In the genomic region with DNA sequence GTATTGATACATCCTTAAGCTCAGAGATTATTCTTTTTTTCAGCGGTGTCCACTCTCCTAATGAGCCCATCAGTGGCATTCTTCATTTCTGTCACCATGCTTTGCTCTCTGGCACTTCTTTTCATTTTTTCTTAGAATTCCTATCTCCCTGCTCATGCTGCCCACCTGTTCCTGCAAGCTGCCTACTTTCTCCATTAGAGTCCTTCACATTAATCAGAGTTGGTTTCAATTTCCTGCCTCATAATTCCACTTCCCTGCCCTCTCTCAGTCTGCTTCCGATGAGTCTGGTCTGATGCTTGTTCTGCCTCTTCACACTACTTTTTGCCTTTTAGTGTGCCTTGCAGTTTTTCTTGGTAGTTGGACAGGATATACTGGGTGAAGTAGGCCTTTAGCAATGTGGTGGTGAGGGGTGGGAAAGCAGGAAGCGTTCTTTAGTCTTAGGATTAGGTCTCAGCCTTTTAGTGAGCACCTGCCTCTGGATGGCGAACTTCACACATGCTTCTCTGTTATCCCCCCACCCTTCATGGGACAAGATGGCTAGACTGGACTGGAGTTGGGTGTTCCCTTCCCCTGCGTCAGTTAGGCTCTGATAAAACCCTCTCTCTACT, we compare ENCODE assay signal across 1 cellular context.
TF ChIP-seq lines count a peak whose summit lies in the region.

No MANE protein-coding gene starts in this region.

TF ChIP-seq in WTC11, 78 proteins besides CTCF, POLR2A, EP300 and RAD21 (continued from another document):
- TF ChIP-seq, protein P1, sequence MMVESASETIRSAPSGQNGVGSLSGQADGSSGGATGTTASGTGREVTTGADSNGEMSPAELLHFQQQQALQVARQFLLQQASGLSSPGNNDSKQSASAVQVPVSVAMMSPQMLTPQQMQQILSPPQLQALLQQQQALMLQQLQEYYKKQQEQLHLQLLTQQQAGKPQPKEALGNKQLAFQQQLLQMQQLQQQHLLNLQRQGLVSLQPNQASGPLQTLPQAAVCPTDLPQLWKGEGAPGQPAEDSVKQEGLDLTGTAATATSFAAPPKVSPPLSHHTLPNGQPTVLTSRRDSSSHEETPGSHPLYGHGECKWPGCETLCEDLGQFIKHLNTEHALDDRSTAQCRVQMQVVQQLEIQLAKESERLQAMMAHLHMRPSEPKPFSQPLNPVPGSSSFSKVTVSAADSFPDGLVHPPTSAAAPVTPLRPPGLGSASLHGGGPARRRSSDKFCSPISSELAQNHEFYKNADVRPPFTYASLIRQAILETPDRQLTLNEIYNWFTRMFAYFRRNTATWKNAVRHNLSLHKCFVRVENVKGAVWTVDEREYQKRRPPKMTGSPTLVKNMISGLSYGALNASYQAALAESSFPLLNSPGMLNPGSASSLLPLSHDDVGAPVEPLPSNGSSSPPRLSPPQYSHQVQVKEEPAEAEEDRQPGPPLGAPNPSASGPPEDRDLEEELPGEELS (CRISPR knock-in tag; IDR thresholded peaks at IDR 0.05): no peak
- no peak for TF ChIP-seq IRF2 (CRISPR knock-in tag; IDR thresholded peaks at IDR 0.05; ENCODE audit: borderline replicate concordance, low read depth)
- TF ChIP-seq ESRRA (CRISPR knock-in tag; IDR thresholded peaks at IDR 0.05; ENCODE audit: borderline replicate concordance): no peak
- no peak for TF ChIP-seq ZSCAN18 (CRISPR knock-in tag; IDR thresholded peaks at IDR 0.05)
- TF ChIP-seq CREB1 (CRISPR knock-in tag; IDR thresholded peaks at IDR 0.05): no peak
- no peak for TF ChIP-seq SOX15 (CRISPR knock-in tag; IDR thresholded peaks at IDR 0.05)
- TF ChIP-seq TP53 (CRISPR knock-in tag; IDR thresholded peaks at IDR 0.05): no peak
- TF ChIP-seq AR (CRISPR knock-in tag; IDR thresholded peaks at IDR 0.05): no peak
- no peak for TF ChIP-seq NFYB (CRISPR knock-in tag; conservative IDR thresholded peaks at IDR 0.05; ENCODE audit: low read depth)
- TF ChIP-seq RELA (CRISPR knock-in tag; IDR thresholded peaks at IDR 0.05; ENCODE audit: borderline replicate concordance): no peak
- TF ChIP-seq JUN (CRISPR knock-in tag; IDR thresholded peaks at IDR 0.05): no peak
- no peak for TF ChIP-seq ETV6 (CRISPR knock-in tag; IDR thresholded peaks at IDR 0.05)
- no peak for TF ChIP-seq CDX4 (CRISPR knock-in tag; IDR thresholded peaks at IDR 0.05; ENCODE audit: borderline replicate concordance)
- TF ChIP-seq ZNF232 (CRISPR knock-in tag; IDR thresholded peaks at IDR 0.05): no peak
- TF ChIP-seq ATF1 (CRISPR knock-in tag; IDR thresholded peaks at IDR 0.05): no peak
- TF ChIP-seq MYBL2 (CRISPR knock-in tag; IDR thresholded peaks at IDR 0.05): no peak
